16 cellular contexts compared by ENCODE assay signal in the genomic region with DNA sequence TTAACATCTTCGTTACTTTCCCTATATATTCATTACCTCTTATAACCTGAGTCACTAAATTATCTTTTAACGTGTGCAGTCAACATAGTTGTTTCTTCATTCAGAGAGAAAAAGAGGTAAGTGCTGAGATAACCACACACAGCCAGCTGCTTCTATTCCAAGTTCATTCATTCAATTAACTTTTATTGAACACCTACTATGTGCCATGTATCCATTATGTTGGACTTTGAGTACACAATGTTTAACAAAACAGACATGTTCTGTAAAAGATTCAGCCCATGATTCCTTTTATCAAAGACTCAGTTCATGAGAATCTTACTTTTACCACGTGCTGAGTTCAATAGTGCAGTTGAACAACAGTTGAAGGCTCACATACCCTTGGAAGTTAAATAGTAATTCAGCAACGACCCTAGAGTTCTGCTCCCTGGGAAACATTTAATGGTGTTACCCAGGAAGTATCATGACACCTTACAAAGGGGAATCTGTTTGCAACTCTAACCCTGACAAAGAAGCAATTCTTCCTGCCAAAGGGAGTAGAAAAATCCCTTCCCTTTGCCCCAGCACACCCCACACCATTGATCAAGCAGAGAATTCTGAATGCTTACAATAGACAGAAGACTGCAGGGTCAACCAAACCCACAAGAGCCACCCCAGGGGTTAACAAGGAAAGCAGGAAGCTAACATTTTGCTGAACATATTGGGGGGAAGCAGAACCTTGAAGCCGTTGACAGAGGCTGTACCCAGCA.
DNase-seq lines count a peak whose midpoint lies in the region; ATAC-seq and TF ChIP-seq lines count a peak whose summit lies in the region.
"Had no signal": no experiment of that assay in that cellular context is flagged by ENCODE, and none has a peak within 500 bp of the region (broad histone marks: within the 10 kb centered on the region; RNA-seq: fewer than 3 reads in every experiment).

No MANE protein-coding gene starts in this region.

- DNase-seq in HuH-7 (ENCODE audit: low spot score) (peak; percentile 10), endodermal cell (no peak), sciatic nerve (ENCODE audit: low spot score) (no peak), OCI-LY7 (ENCODE audit: low spot score) (no peak)
- no peak for DNase-seq in effector CD8-positive, alpha-beta T cell (lab: John Stamatoyannopoulos, UW)
- DNase-seq: CD4-positive, CD25-positive, alpha-beta regulatory T cell; KBM-7; NCI-H1048; NCI-H1436 treated with DMSO at 0.1 percent for 48 hours; NCI-H2081 treated with DMSO at 0.1 percent for 48 hours; NCI-H510A; NCI-H774; PC-9 had no signal

- POLR2A ChIA-PET in OCI-LY7 (lab: Charles Lee), result no interaction called here

- ATAC-seq in sciatic nerve, result peak; percentile 42
- no peak for ATAC-seq in HG02798 (IDR thresholded peaks at IDR 0.05; ENCODE audit: poor library complexity, unreplicated experiment)

- no TSS peak for BruUV-seq in OCI-LY7 (replicated peaks; lab: Mats Ljungman, UMichigan)

- H3K4me1 ChIP-seq in endodermal cell (ENCODE audit: control insufficient read depth, insufficient read depth, low read length), result no peaks in the 10 kb centered on the region
- no peaks in the 10 kb centered on the region for H3K4me1 ChIP-seq in mesodermal cell (ENCODE audit: control insufficient read depth, insufficient read depth, low read length, poor library complexity, severe bottlenecking)
- H3K4me1 ChIP-seq in OCI-LY7 (ENCODE audit: insufficient read depth, low read length, poor library complexity, severe bottlenecking), result no peaks in the 10 kb centered on the region

- no peaks in the 10 kb centered on the region for H3K36me3 ChIP-seq in endodermal cell (ENCODE audit: control insufficient read depth, insufficient read depth, low read length)
- H3K36me3 ChIP-seq in mesodermal cell (ENCODE audit: control insufficient read depth, insufficient read depth, low read length), result no peaks in the 10 kb centered on the region
- no peaks in the 10 kb centered on the region for H3K36me3 ChIP-seq in OCI-LY7 (ENCODE audit: insufficient read depth, low read length)

- no peak overlapping the region for H2AFZ ChIP-seq in OCI-LY7 (ENCODE audit: low read length)
- H2AFZ ChIP-seq: PC-9 had no signal

- no peaks in the 10 kb centered on the region for H4K20me1 ChIP-seq in OCI-LY7 (ENCODE audit: insufficient read depth, low read length)

- no peak for TF ChIP-seq CTCF in endodermal cell (conservative IDR thresholded peaks at IDR 0.05)
- no peak for TF ChIP-seq CTCF in OCI-LY7 (conservative IDR thresholded peaks at IDR 0.05; ENCODE audit: low read length)

- WGBS in endodermal cell (ENCODE audit: insufficient coverage in 1 of 2, insufficient read length in 1 of 2), 2 experiments, result 53 to 83% methylated on average over 2 to 5 of the region's 5 CpGs
- WGBS in mesodermal cell (ENCODE audit: insufficient coverage in 2 of 2), 2 experiments, result 78 to 90% methylated on average over 4 to 5 of the region's 5 CpGs

- H3K9me3 ChIP-seq in endodermal cell (ENCODE audit: control insufficient read depth, low read length) (no peaks in the 10 kb centered on the region), mesodermal cell (ENCODE audit: control insufficient read depth, low read length) (no peaks in the 10 kb centered on the region), OCI-LY7 (ENCODE audit: low read length) (no peaks in the 10 kb centered on the region)

- H3K27me3 ChIP-seq in endodermal cell (ENCODE audit: control insufficient read depth, insufficient read depth, low read length, poor library complexity, severe bottlenecking), result no peaks in the 10 kb centered on the region

- H3K27me3 Mint-ChIP-seq in endodermal cell (ENCODE audit: insufficient read depth), result no peaks in the 10 kb centered on the region
- H3K27me3 Mint-ChIP-seq: B cell had no signal

- no peaks in the 10 kb centered on the region for H3K9me3 Mint-ChIP-seq in endodermal cell

- H3K4me2 ChIP-seq in OCI-LY7 (ENCODE audit: low read length), result no peak overlapping the region
- H3K4me2 ChIP-seq: PC-9 had no signal

- intact Hi-C loops in sciatic nerve (cut with DNase I), result no loop called here
- intact Hi-C loops in OCI-LY7 (cut with micrococcal nuclease; ENCODE audit: unreplicated experiment), result no loop called here

- H3K4me1 Mint-ChIP-seq in endodermal cell, result peaks cover 4% of the 10 kb centered on the region
- H3K4me1 Mint-ChIP-seq: B cell; CD4-positive, CD25-positive, alpha-beta regulatory T cell had no signal

- no peak overlapping the region for H3K27ac Mint-ChIP-seq in endodermal cell
- H3K27ac Mint-ChIP-seq: B cell; CD4-positive, CD25-positive, alpha-beta regulatory T cell had no signal

- no peak overlapping the region for H3K4me3 Mint-ChIP-seq in endodermal cell
- H3K4me3 Mint-ChIP-seq: B cell; CD4-positive, CD25-positive, alpha-beta regulatory T cell had no signal

- peak overlapping the region; percentile 3 for H3K27ac ChIP-seq in endodermal cell (ENCODE audit: low read depth, low read length)
- H3K27ac ChIP-seq in mesodermal cell (ENCODE audit: low read depth, low read length, severe bottlenecking), result peak overlapping the region; percentile 30
- H3K27ac ChIP-seq in OCI-LY7 (ENCODE audit: low read depth, low read length, poor library complexity, severe bottlenecking), result no peak overlapping the region
- H3K27ac ChIP-seq: PC-9 had no signal

- H3K9ac ChIP-seq in endodermal cell (ENCODE audit: extremely low read depth, low read length, poor library complexity, severe bottlenecking), result no peak overlapping the region

- no peaks in the 10 kb centered on the region for H3K36me3 Mint-ChIP-seq in endodermal cell (ENCODE audit: low read depth)
- H3K36me3 Mint-ChIP-seq: CD4-positive, CD25-positive, alpha-beta regulatory T cell had no signal

- no peaks in the 10 kb centered on the region for H3K9me2 ChIP-seq in OCI-LY7 (ENCODE audit: insufficient read depth, low read length)

- no peaks in the 10 kb centered on the region for H3K79me2 ChIP-seq in OCI-LY7 (ENCODE audit: insufficient read depth, low read depth, low read length)

- H3K4me3 ChIP-seq in endodermal cell (ENCODE audit: low read length), result no peak overlapping the region
- H3K4me3 ChIP-seq in mesodermal cell (ENCODE audit: extremely low read depth, insufficient read depth, low read length, poor library complexity, severe bottlenecking), result no peak overlapping the region
- H3K4me3 ChIP-seq in OCI-LY7 (ENCODE audit: low read depth, low read length, poor library complexity, severe bottlenecking), result no peak overlapping the region
- H3K4me3 ChIP-seq: PC-9 had no signal

- CTCF ChIA-PET in OCI-LY7 (lab: Charles Lee; ENCODE audit: unreplicated experiment), result no interaction called here
